In the genomic region with DNA sequence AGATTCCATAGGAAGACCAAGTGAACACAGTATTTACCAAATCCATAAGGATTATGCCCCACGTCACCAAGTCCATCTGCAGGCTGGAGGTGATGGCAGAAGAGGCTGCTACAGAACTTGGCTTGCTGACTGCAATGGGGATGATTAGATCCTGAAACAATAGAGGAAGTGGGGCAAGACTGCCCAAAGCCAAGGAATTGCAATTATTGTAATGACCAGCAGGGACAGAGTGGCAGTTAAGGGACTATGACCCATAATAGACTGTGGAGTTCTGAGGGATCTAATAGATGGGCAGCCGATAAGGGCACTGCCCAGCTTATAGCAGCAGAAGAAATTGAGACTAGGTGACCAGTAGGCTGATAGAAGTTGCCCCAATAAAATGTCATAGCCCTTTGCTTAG, we compare ENCODE assay signal across 13 cellular contexts.
A peak's percentile ranks its signal among the peaks of the same experiment; 100 is the strongest.
DNase-seq lines count a peak whose midpoint lies in the region; ATAC-seq and TF ChIP-seq lines count a peak whose summit lies in the region.
"Had no signal": no experiment of that assay in that cellular context is flagged by ENCODE, and none has a peak within 500 bp of the region (broad histone marks: within the 10 kb centered on the region; RNA-seq: fewer than 3 reads in every experiment).

No MANE protein-coding gene starts in this region.

- H4K20me1 ChIP-seq in H9 (ENCODE audit: control insufficient read depth, insufficient read depth, insufficient read length): no peaks in the 10 kb centered on the region

- no peaks in the 10 kb centered on the region for H3K79me1 ChIP-seq in H9 (ENCODE audit: insufficient read depth, low read depth, low read length, poor library complexity, severe bottlenecking)

- no peak overlapping the region for H2BK5ac ChIP-seq in H9 (ENCODE audit: insufficient read length, low read length)

- H3K27me3 ChIP-seq in AG04450 (ENCODE audit: control insufficient read depth, insufficient read depth, low read length): peaks cover 4% of the 10 kb centered on the region
- no peaks in the 10 kb centered on the region for H3K27me3 ChIP-seq in H9 (ENCODE audit: insufficient read depth, low read length)
- peaks cover 0 to 4% (median 0%) of the 10 kb centered on the region in 45 donors for H3K27me3 ChIP-seq in dorsolateral prefrontal cortex
- H3K27me3 ChIP-seq in brain microvascular endothelial cell (replicated peaks): no peaks in the 10 kb centered on the region
- H3K27me3 ChIP-seq: SJSA1 had no signal

- H2BK15ac ChIP-seq in H9 (ENCODE audit: low read depth, low read length): no peak overlapping the region

- peaks cover 0 to 3% of the 10 kb centered on the region in 2 experiments; a peak in 1 of 4 replicates for H3K4me1 Mint-ChIP-seq in H9

- ATAC-seq in HG03139 (IDR thresholded peaks at IDR 0.05; ENCODE audit: unreplicated experiment) (no peak), GM18505 (IDR thresholded peaks at IDR 0.05; ENCODE audit: unreplicated experiment) (no peak)
- ATAC-seq: psoas muscle had no signal

- H2BK120ac ChIP-seq in H9 (ENCODE audit: low read depth, low read length, poor library complexity, severe bottlenecking): no peak overlapping the region

- POLR2A ChIA-PET in AG04450 (lab: Yijun Ruan, JAX): no interaction called here

- no peaks in the 10 kb centered on the region for H3K23me2 ChIP-seq in H9 (ENCODE audit: insufficient read length, low read depth, low read length, poor library complexity, severe bottlenecking)

- H2AK5ac ChIP-seq in H9 (ENCODE audit: insufficient read length, low read length): no peak overlapping the region

- no peak overlapping the region for H3K23ac ChIP-seq in H9 (ENCODE audit: insufficient read length, low read depth, low read length)

- H3K4me3 Mint-ChIP-seq in H9: no peak overlapping the region

- H3K4ac ChIP-seq in H9 (ENCODE audit: low read depth, low read length): no peak overlapping the region

- no peak overlapping the region for H2AFZ ChIP-seq in H9 (ENCODE audit: low read length)

- in situ Hi-C loops in brain microvascular endothelial cell (cut with HindIII; ENCODE audit: low pct_ligation_motif_present, low sequenced_read_pairs): no loop called here

- TF ChIP-seq CTCF in AG04450 (IDR thresholded peaks at IDR 0.05; ENCODE audit: low read depth, low read length): 0 out of 2 replicates have a peak, but pooled peaks have one; percentile 12
- peak; percentile 46 for TF ChIP-seq CTCF in H9 (conservative IDR thresholded peaks at IDR 0.05)
- TF ChIP-seq CTCF in fibroblast of mammary gland (conservative IDR thresholded peaks at IDR 0.05; ENCODE audit: control insufficient read depth, insufficient read depth, low read depth, low read length): peak; percentile 14
- no peak for TF ChIP-seq CTCF in dorsolateral prefrontal cortex (IDR thresholded peaks at IDR 0.05 in 54 of 56, conservative IDR thresholded peaks at IDR 0.05 in 2 of 56; ENCODE audit: low read depth in 1 of 56, partially characterized antibody in 56 of 56)
- TF ChIP-seq CTCF in brain microvascular endothelial cell (IDR thresholded peaks at IDR 0.05; ENCODE audit: low read depth, low read length, missing control alignments): no peak

- no peak overlapping the region for H3K27ac Mint-ChIP-seq in H9

- no peak overlapping the region for H2BK20ac ChIP-seq in H9 (ENCODE audit: low read depth, low read length, poor library complexity, severe bottlenecking)

- no CpG with 5 or more reads among the region's 2 CpGs for WGBS in H9 (ENCODE audit: extremely low coverage, insufficient read length, low lambda C conversion rate)

- intact Hi-C loops in dorsolateral prefrontal cortex (cut with DNase I): no loop called here

- DNase-seq in AG04450 (ENCODE audit: low read depth, low spot score): no peak
- DNase-seq in H9: no peak
- DNase-seq in OCI-M1 (lab: John Stamatoyannopoulos, UW): peak; percentile 79
- DNase-seq in fibroblast of mammary gland (ENCODE audit: low read depth): no peak
- no peak for DNase-seq in dorsolateral prefrontal cortex
- DNase-seq in brain microvascular endothelial cell: no peak
- DNase-seq: NCI-H2081 treated with DMSO at 0.1 percent for 48 hours; NCI-H69; psoas muscle; stimulated activated CD4-positive, alpha-beta T cell treated with anti-CD3 and anti-CD28 coated beads, Interleukin-15, amount 100 ng/mL, for 24 hours had no signal

- no peak overlapping the region for H4K5ac ChIP-seq in H9 (ENCODE audit: insufficient read length, low read depth, low read length)

- H4K8ac ChIP-seq in H9 (replicated peaks; ENCODE audit: insufficient read length, low read depth, low read length): no peak overlapping the region

- H3K4me1 ChIP-seq in H9 (ENCODE audit: insufficient read depth, low read length): peaks cover 2% of the 10 kb centered on the region; the same call in 1 of the 2 replicates
- H3K4me1 ChIP-seq: psoas muscle, SJSA1 had no signal

- H3K14ac ChIP-seq in H9 (ENCODE audit: insufficient read depth, low read length): no peak overlapping the region

- H3K27ac ChIP-seq in AG04450 (ENCODE audit: low read depth, low read length) (no peak overlapping the region), H9 (ENCODE audit: insufficient read length, low read depth, low read length) (no peak overlapping the region), dorsolateral prefrontal cortex (no peak overlapping the region), brain microvascular endothelial cell (no peak overlapping the region)
- H3K27ac ChIP-seq: psoas muscle, SJSA1 had no signal

- no peak overlapping the region for H3K56ac ChIP-seq in H9 (ENCODE audit: insufficient read length, low read depth, low read length)

- H3K9me3 ChIP-seq in AG04450 (ENCODE audit: control insufficient read depth, insufficient read depth, low read length) (no peaks in the 10 kb centered on the region), H9 (ENCODE audit: control insufficient read depth, low read depth, low read length) (no peaks in the 10 kb centered on the region)
- H3K9me3 ChIP-seq: psoas muscle, SJSA1 had no signal

- no peak overlapping the region for H2BK12ac ChIP-seq in H9 (ENCODE audit: insufficient read length, low read depth, low read length)

- no peak overlapping the region for H3K4me2 ChIP-seq in H9 (ENCODE audit: insufficient read depth, insufficient read length, low read length)

- H3K9ac ChIP-seq in H9 (ENCODE audit: extremely low read depth, insufficient read length, low read length): no peak overlapping the region

- no peaks in the 10 kb centered on the region; a peak in 1 of 7 replicates for H3K36me3 Mint-ChIP-seq in H9 (ENCODE audit: insufficient read depth in 1 of 3, low read depth in 3 of 3)

- H3T11ph ChIP-seq in H9 (ENCODE audit: low read length): no peak overlapping the region

- H4K91ac ChIP-seq in H9 (ENCODE audit: insufficient read length, low read depth, low read length): no peak overlapping the region

- H3K27me3 Mint-ChIP-seq in H9 (ENCODE audit: low read depth): no peaks in the 10 kb centered on the region; the same call in none of the 2 replicates

- H3K36me3 ChIP-seq in brain microvascular endothelial cell (replicated peaks): no peaks in the 10 kb centered on the region
- H3K36me3 ChIP-seq: SJSA1 had no signal

- no peak for TF ChIP-seq POLR2A in GM18505 (IDR thresholded peaks at IDR 0.05; ENCODE audit: borderline replicate concordance, extremely low read depth, insufficient read depth, insufficient read length)

- H3K18ac ChIP-seq in H9 (ENCODE audit: insufficient read length, low read depth, low read length): no peak overlapping the region

- H3K4me3 ChIP-seq in AG04450 (ENCODE audit: low read depth, low read length): no peak overlapping the region
- no peak overlapping the region for H3K4me3 ChIP-seq in fibroblast of mammary gland (ENCODE audit: control insufficient read depth, low read depth, low read length)
- H3K4me3 ChIP-seq in dorsolateral prefrontal cortex: no peak overlapping the region
- no peak overlapping the region for H3K4me3 ChIP-seq in brain microvascular endothelial cell (ENCODE audit: low read depth, low read length)
- H3K4me3 ChIP-seq: psoas muscle, SJSA1 had no signal

- no peaks in the 10 kb centered on the region for H3K79me2 ChIP-seq in H9 (ENCODE audit: insufficient read depth, low read length)

- no peaks in the 10 kb centered on the region for H3K9me3 Mint-ChIP-seq in H9

- CTCF ChIA-PET in AG04450 (lab: Charles Lee): no interaction called here

Comparison
In these comparisons a context has a peak if more than half of its experiments do, and no peak if none do; other contexts are left out.
1. CTCF ChIP-seq: peak in AG04450 (single experiment), H9 (single experiment) and fibroblast of mammary gland (single experiment); none in dorsolateral prefrontal cortex (0 of 56) and brain microvascular endothelial cell (single experiment).